36 cellular contexts compared by ENCODE assay signal in genomic region chr6:49743427-49743826, GRCh38. TPM values are rescaled to one million over a fixed set of nuclear protein-coding genes. Genes with fewer than 3 reads are reported as not detected.
"Had no signal": no experiment of that assay in that cellular context is flagged by ENCODE, and none has a peak within 500 bp of the region (broad histone marks: within the 10 kb centered on the region; RNA-seq: fewer than 3 reads in every experiment).

No MANE protein-coding gene starts in this region.

- H3K9me3 Mint-ChIP-seq: activated CD4-positive, alpha-beta memory T cell treated with anti-CD3 and anti-CD28 coated beads, Interleukin-2, amount 10 ng/mL, durations not matched to agents 7 days and 5 days; activated CD4-positive, alpha-beta T cell treated with anti-CD3 and anti-CD28 coated beads, Interleukin-2, amount 10 ng/mL, durations not matched to agents 7 days and 5 days; dendritic cell treated with granulocyte-macrophage colony-stimulating factor and Interleukin-4, amounts not matched to agents 40 ng/mL and 50 ng/mL, for 4 days; endodermal cell; WTC11 had no signal

- H3K4me3 ChIP-seq: coronary artery, dorsolateral prefrontal cortex, esophagus muscularis mucosa, gastrocnemius medialis, heart left ventricle had no signal

- DNase-seq: activated CD4-positive, alpha-beta memory T cell treated with anti-CD3 and anti-CD28 coated beads, Interleukin-2, amount 10 ng/mL, durations not matched to agents 7 days and 5 days; activated CD4-positive, alpha-beta T cell treated with anti-CD3 and anti-CD28 coated beads for 1 hour; activated CD4-positive, alpha-beta T cell treated with anti-CD3 and anti-CD28 coated beads for 4 hours; activated CD4-positive, alpha-beta T cell treated with anti-CD3 and anti-CD28 coated beads, Interleukin-2, amount 10 ng/mL, durations not matched to agents 7 days and 5 days; activated CD4-positive, alpha-beta T cell treated with anti-CD3 and anti-CD28 coated beads, Interleukin-2, amount 50 U/mL, for 4 hours; activated CD8-positive, alpha-beta memory T cell treated with anti-CD3 and anti-CD28 coated beads, Interleukin-2, amount 50 U/mL, for 48 hours; activated effector memory CD4-positive, alpha-beta T cell treated with Interleukin-2 at 50 U/mL for 16 hours; activated gamma-delta T cell treated with Interleukin-2 at 50 U/mL for 16 hours; activated naive CD4-positive, alpha-beta T cell treated with anti-CD3 and anti-CD28 coated beads, Interleukin-2, amount 50 U/mL, for 16 hours; activated naive CD4-positive, alpha-beta T cell treated with Interleukin-2 at 50 U/mL for 16 hours; activated T-cell treated with anti-CD3 and anti-CD28 coated beads for 4 hours; activated T-cell treated with anti-CD3 and anti-CD28 coated beads, Interleukin-2, amount 50 U/mL, for 24 hours; activated T-cell treated with anti-CD3 and anti-CD28 coated beads, Interleukin-2, amount 50 U/mL, for 72 hours; amniotic stem cell; anterior cingulate cortex; brain microvascular endothelial cell; dorsolateral prefrontal cortex; effector memory CD4-positive, alpha-beta T cell; endodermal cell; foreskin keratinocyte; gastrocnemius medialis; glutamatergic neuron; heart left ventricle; T-helper 2 cell had no signal

- ATAC-seq: activated T-cell treated with anti-CD3 and anti-CD28 coated beads, Interleukin-2, amount 50 U/mL, for 72 hours; foreskin keratinocyte; gastrocnemius medialis; heart left ventricle; WTC11 had no signal

- H3K36me3 Mint-ChIP-seq: activated naive CD8-positive, alpha-beta T cell; WTC11 had no signal

- H3K4me3 Mint-ChIP-seq: activated CD4-positive, alpha-beta memory T cell treated with anti-CD3 and anti-CD28 coated beads, Interleukin-2, amount 10 ng/mL, durations not matched to agents 7 days and 5 days; activated CD4-positive, alpha-beta T cell treated with anti-CD3 and anti-CD28 coated beads, Interleukin-2, amount 10 ng/mL, durations not matched to agents 7 days and 5 days; activated naive CD8-positive, alpha-beta T cell; activated T-cell treated with anti-CD3 and anti-CD28 coated beads, Interleukin-2, amount 50 U/mL, for 24 hours; activated T-cell treated with anti-CD3 and anti-CD28 coated beads, Interleukin-2, amount 50 U/mL, for 72 hours; central memory CD8-positive, alpha-beta T cell; dendritic cell treated with granulocyte-macrophage colony-stimulating factor and Interleukin-4, amounts not matched to agents 40 ng/mL and 50 ng/mL, for 4 days; endodermal cell; WTC11 had no signal

- H3K4me1 Mint-ChIP-seq: activated CD4-positive, alpha-beta memory T cell treated with anti-CD3 and anti-CD28 coated beads, Interleukin-2, amount 10 ng/mL, durations not matched to agents 7 days and 5 days; activated CD4-positive, alpha-beta T cell treated with anti-CD3 and anti-CD28 coated beads, Interleukin-2, amount 10 ng/mL, durations not matched to agents 7 days and 5 days; central memory CD8-positive, alpha-beta T cell; WTC11 had no signal

- H3K27me3 Mint-ChIP-seq: activated CD4-positive, alpha-beta memory T cell treated with anti-CD3 and anti-CD28 coated beads, Interleukin-2, amount 10 ng/mL, durations not matched to agents 7 days and 5 days; activated CD4-positive, alpha-beta T cell treated with anti-CD3 and anti-CD28 coated beads, Interleukin-2, amount 10 ng/mL, durations not matched to agents 7 days and 5 days; activated naive CD8-positive, alpha-beta T cell; activated T-cell treated with anti-CD3 and anti-CD28 coated beads, Interleukin-2, amount 50 U/mL, for 24 hours; central memory CD8-positive, alpha-beta T cell; dendritic cell treated with granulocyte-macrophage colony-stimulating factor and Interleukin-4, amounts not matched to agents 40 ng/mL and 50 ng/mL, for 4 days had no signal

- H3K27ac Mint-ChIP-seq: activated CD4-positive, alpha-beta memory T cell treated with anti-CD3 and anti-CD28 coated beads, Interleukin-2, amount 10 ng/mL, durations not matched to agents 7 days and 5 days; activated CD4-positive, alpha-beta T cell treated with anti-CD3 and anti-CD28 coated beads, Interleukin-2, amount 10 ng/mL, durations not matched to agents 7 days and 5 days; activated naive CD8-positive, alpha-beta T cell; activated T-cell treated with anti-CD3 and anti-CD28 coated beads, Interleukin-2, amount 50 U/mL, for 24 hours; activated T-cell treated with anti-CD3 and anti-CD28 coated beads, Interleukin-2, amount 50 U/mL, for 72 hours; dendritic cell treated with granulocyte-macrophage colony-stimulating factor and Interleukin-4, amounts not matched to agents 40 ng/mL and 50 ng/mL, for 4 days; endodermal cell; WTC11 had no signal

RNA-seq across cellular contexts. Expression of gene CRISP3, which starts 0.8 kb away (rescaled TPM):
- total RNA-seq: activated CD4-positive, alpha-beta memory T cell treated with anti-CD3 and anti-CD28 coated beads, Interleukin-2, amount 10 ng/mL, durations not matched to agents 7 days and 5 days; activated CD4-positive, alpha-beta T cell treated with anti-CD3 and anti-CD28 coated beads, Interleukin-2, amount 10 ng/mL, durations not matched to agents 7 days and 5 days; activated T-cell treated with anti-CD3 and anti-CD28 coated beads, Interleukin-2, amount 50 U/mL, for 72 hours; astrocyte; cerebellum; endodermal cell; epithelial cell of proximal tubule; foreskin keratinocyte; gastrocnemius medialis; T-helper 1 cell treated with Interleukin-12 subunit alpha and Interleukin-12 subunit beta and Interleukin-4 antibody, amounts not matched to agents 30 ng/mL and 1 ng/mL, for 36 hours; WTC11 had no signal

RNA-seq across cellular contexts. Expression of gene CRISP2, which starts 30.1 kb away (rescaled TPM):
- total RNA-seq: activated CD4-positive, alpha-beta memory T cell treated with anti-CD3 and anti-CD28 coated beads, Interleukin-2, amount 10 ng/mL, durations not matched to agents 7 days and 5 days; activated CD4-positive, alpha-beta T cell treated with anti-CD3 and anti-CD28 coated beads, Interleukin-2, amount 10 ng/mL, durations not matched to agents 7 days and 5 days; activated T-cell treated with anti-CD3 and anti-CD28 coated beads, Interleukin-2, amount 50 U/mL, for 72 hours; astrocyte; bronchial epithelial cell; cardiac septum; dorsolateral prefrontal cortex; endodermal cell; esophagus muscularis mucosa; foreskin keratinocyte; gastrocnemius medialis; heart left ventricle; T-helper 1 cell treated with Interleukin-12 subunit alpha and Interleukin-12 subunit beta and Interleukin-4 antibody, amounts not matched to agents 30 ng/mL and 1 ng/mL, for 36 hours; WTC11 had no signal

RNA-seq across cellular contexts. Expression of gene PGK2, which starts 43.7 kb away (rescaled TPM):
- total RNA-seq: activated CD4-positive, alpha-beta memory T cell treated with anti-CD3 and anti-CD28 coated beads, Interleukin-2, amount 10 ng/mL, durations not matched to agents 7 days and 5 days; activated CD4-positive, alpha-beta T cell treated with anti-CD3 and anti-CD28 coated beads, Interleukin-2, amount 10 ng/mL, durations not matched to agents 7 days and 5 days; activated T-cell treated with anti-CD3 and anti-CD28 coated beads, Interleukin-2, amount 50 U/mL, for 72 hours; astrocyte; bronchial epithelial cell; cardiac septum; cerebellum; dorsolateral prefrontal cortex; endodermal cell; epithelial cell of proximal tubule; esophagus muscularis mucosa; foreskin keratinocyte; gastrocnemius medialis; heart left ventricle; T-helper 1 cell treated with Interleukin-12 subunit alpha and Interleukin-12 subunit beta and Interleukin-4 antibody, amounts not matched to agents 30 ng/mL and 1 ng/mL, for 36 hours; WTC11 had no signal
